In genomic region chr2:96838345-96839287, GRCh38 we compare ENCODE assay signal across 11 cellular contexts. TPM values are rescaled to one million over a fixed set of nuclear protein-coding genes. Genes with fewer than 3 reads are reported as not detected.
DNase-seq lines count a peak whose midpoint lies in the region; ATAC-seq, FAIRE-seq and TF ChIP-seq lines count a peak whose summit lies in the region.
"Had no signal": no experiment of that assay in that cellular context is flagged by ENCODE, and none has a peak within 500 bp of the region (broad histone marks: within the 10 kb centered on the region; RNA-seq: fewer than 3 reads in every experiment).

No MANE protein-coding gene starts in this region.

- peaks cover 7% of the 10 kb centered on the region for H3K36me3 ChIP-seq in CD8-positive, alpha-beta memory T cell (ENCODE audit: insufficient read depth, low read length)

- CTCF ChIA-PET in CD8-positive, alpha-beta memory T cell (lab: Charles Lee) = interaction anchor here (1.0 to 3.4 kb wide), 6 partner anchors 13 to 274 kb away, joined by 3 to 24 read pairs (median 4); partner anchors contain the start of gene ANKRD39

- DNase-seq in CD8-positive, alpha-beta memory T cell = no peak
- DNase-seq in activated T-helper 1 cell treated with anti-CD3 and anti-CD28 coated beads, Interleukin-12 subunit alpha, Interleukin-12 subunit beta, Interleukin-2, Interleukin-4 antibody, amounts not matched to agents 30 ng/mL and 10 ng/mL and 1 ng/mL, durations not matched to agents 14 hours and 24 hours and 36 hours (ENCODE audit: low spot score) = no peak
- no peak for DNase-seq in naive thymus-derived CD8-positive, alpha-beta T cell
- DNase-seq in iPS-NIHi7 (ENCODE audit: extremely low spot score) (no peak), GM10266 (ENCODE audit: extremely low spot score) (no peak), frontal cortex (ENCODE audit: low spot score in 2 of 2) (no peak), glutamatergic neuron (no peak)
- DNase-seq: caudate nucleus had no signal

- H3K9me3 ChIP-seq in CD8-positive, alpha-beta memory T cell (ENCODE audit: low read length) = no peaks in the 10 kb centered on the region
- H3K9me3 ChIP-seq: left ventricle myocardium inferior had no signal

- ATAC-seq in HG02642 (IDR thresholded peaks at IDR 0.05; ENCODE audit: poor library complexity, unreplicated experiment) = peak; percentile 19
- ATAC-seq in naive thymus-derived CD8-positive, alpha-beta T cell = peak in 1 of 2 donors; percentile 6

- H3K4me3 ChIP-seq in CD8-positive, alpha-beta memory T cell (ENCODE audit: low read length) = peak overlapping the region; percentile 53
- H3K4me3 ChIP-seq: left ventricle myocardium inferior had no signal

- peaks cover 0 to 33% (median 4%) of the 10 kb centered on the region in 3 donors for H3K36me3 Mint-ChIP-seq in CD8-positive, alpha-beta memory T cell
- H3K36me3 Mint-ChIP-seq in activated T-helper 1 cell treated with anti-CD3 and anti-CD28 coated beads, Interleukin-12 subunit alpha, Interleukin-12 subunit beta, Interleukin-2, Interleukin-4 antibody, amounts not matched to agents 30 ng/mL and 10 ng/mL and 1 ng/mL, durations not matched to agents 14 hours and 24 hours and 36 hours (ENCODE audit: low read depth) = peaks cover 13% of the 10 kb centered on the region
- H3K36me3 Mint-ChIP-seq in naive thymus-derived CD8-positive, alpha-beta T cell = peaks cover 0 to 20% (median 0%) of the 10 kb centered on the region in 3 donors
- no peaks in the 10 kb centered on the region for H3K36me3 Mint-ChIP-seq in glutamatergic neuron (ENCODE audit: unreplicated experiment)

- peak overlapping the region; percentile 73 to 95 (median 89) for H3K27ac Mint-ChIP-seq in CD8-positive, alpha-beta memory T cell
- peak overlapping the region; percentile 65 for H3K27ac Mint-ChIP-seq in activated T-helper 1 cell treated with anti-CD3 and anti-CD28 coated beads, Interleukin-12 subunit alpha, Interleukin-12 subunit beta, Interleukin-2, Interleukin-4 antibody, amounts not matched to agents 30 ng/mL and 10 ng/mL and 1 ng/mL, durations not matched to agents 14 hours and 24 hours and 36 hours
- H3K27ac Mint-ChIP-seq in naive thymus-derived CD8-positive, alpha-beta T cell = peak overlapping the region in 9 of 10 donors; percentile 46 to 92 (median 80)
- H3K27ac Mint-ChIP-seq in glutamatergic neuron (ENCODE audit: unreplicated experiment) = no peak overlapping the region

- H3K4me3 Mint-ChIP-seq in CD8-positive, alpha-beta memory T cell = peak overlapping the region in 6 of 7 donors; percentile 63 to 86 (median 76)
- H3K4me3 Mint-ChIP-seq in activated T-helper 1 cell treated with anti-CD3 and anti-CD28 coated beads, Interleukin-12 subunit alpha, Interleukin-12 subunit beta, Interleukin-2, Interleukin-4 antibody, amounts not matched to agents 30 ng/mL and 10 ng/mL and 1 ng/mL, durations not matched to agents 14 hours and 24 hours and 36 hours = peak overlapping the region; percentile 45
- H3K4me3 Mint-ChIP-seq in naive thymus-derived CD8-positive, alpha-beta T cell = peak overlapping the region; percentile 13 to 81 (median 74)
- no peak overlapping the region for H3K4me3 Mint-ChIP-seq in glutamatergic neuron (ENCODE audit: unreplicated experiment)

- no peaks in the 10 kb centered on the region for H3K27me3 ChIP-seq in CD8-positive, alpha-beta memory T cell (ENCODE audit: insufficient read depth, low read length, poor library complexity, severe bottlenecking)

- no peaks in the 10 kb centered on the region for H3K27me3 Mint-ChIP-seq in CD8-positive, alpha-beta memory T cell
- H3K27me3 Mint-ChIP-seq in activated T-helper 1 cell treated with anti-CD3 and anti-CD28 coated beads, Interleukin-12 subunit alpha, Interleukin-12 subunit beta, Interleukin-2, Interleukin-4 antibody, amounts not matched to agents 30 ng/mL and 10 ng/mL and 1 ng/mL, durations not matched to agents 14 hours and 24 hours and 36 hours (ENCODE audit: insufficient read depth) = no peaks in the 10 kb centered on the region
- H3K27me3 Mint-ChIP-seq in naive thymus-derived CD8-positive, alpha-beta T cell = no peaks in the 10 kb centered on the region
- H3K27me3 Mint-ChIP-seq in glutamatergic neuron (ENCODE audit: unreplicated experiment) = peaks cover 3% of the 10 kb centered on the region

- H3K4me1 ChIP-seq in CD8-positive, alpha-beta memory T cell (ENCODE audit: insufficient read depth, low read length) = peaks cover 17% of the 10 kb centered on the region

- FAIRE-seq in frontal cortex (lab: Jason Lieb, UNC) = no peak
- FAIRE-seq: D721Med had no signal

- intact Hi-C loops in activated T-helper 1 cell treated with anti-CD3 and anti-CD28 coated beads, Interleukin-12 subunit alpha, Interleukin-12 subunit beta, Interleukin-2, Interleukin-4 antibody, amounts not matched to agents 30 ng/mL and 10 ng/mL and 1 ng/mL, durations not matched to agents 14 hours and 24 hours and 36 hours (cut with micrococcal nuclease) = loop anchor here (2.0 kb wide), 2 partner anchors 16 to 18 kb away; no protein-coding TSS in a partner anchor

- peaks cover 0 to 2% (median 0%) of the 10 kb centered on the region in 5 donors for H3K9me3 Mint-ChIP-seq in CD8-positive, alpha-beta memory T cell
- no peaks in the 10 kb centered on the region for H3K9me3 Mint-ChIP-seq in activated T-helper 1 cell treated with anti-CD3 and anti-CD28 coated beads, Interleukin-12 subunit alpha, Interleukin-12 subunit beta, Interleukin-2, Interleukin-4 antibody, amounts not matched to agents 30 ng/mL and 10 ng/mL and 1 ng/mL, durations not matched to agents 14 hours and 24 hours and 36 hours
- no peaks in the 10 kb centered on the region for H3K9me3 Mint-ChIP-seq in naive thymus-derived CD8-positive, alpha-beta T cell
- H3K9me3 Mint-ChIP-seq in glutamatergic neuron (ENCODE audit: unreplicated experiment) = peaks cover 16% of the 10 kb centered on the region

- H3K27ac ChIP-seq in CD8-positive, alpha-beta memory T cell (ENCODE audit: low read depth, low read length) = no peak overlapping the region
- H3K27ac ChIP-seq: left ventricle myocardium inferior had no signal

- POLR2A ChIA-PET in CD8-positive, alpha-beta memory T cell (lab: Charles Lee) = interaction anchor here (0.7 to 2.4 kb wide), 6 partner anchors 19 to 65 kb away, joined by 3 to 9 read pairs (median 4); partner anchors contain the start of genes ANKRD39 and CNNM3
- POLR2A ChIA-PET in naive thymus-derived CD8-positive, alpha-beta T cell (lab: Charles Lee) = interaction anchor here (0.7 to 3.3 kb wide), 7 partner anchors 10 to 124 kb away, joined by 3 to 32 read pairs (median 3); partner anchors contain the start of genes ANKRD39 and CNNM3

- TF ChIP-seq CTCF in GM10266 (IDR thresholded peaks at IDR 0.05; ENCODE audit: control insufficient read depth, insufficient read depth, low read depth, missing control alignments) = no peak
- TF ChIP-seq CTCF in glutamatergic neuron (IDR thresholded peaks at IDR 0.05; ENCODE audit: partially characterized antibody, unreplicated experiment) = no peak

- peaks cover 13 to 37% (median 17%) of the 10 kb centered on the region in 3 donors for H3K4me1 Mint-ChIP-seq in CD8-positive, alpha-beta memory T cell
- peaks cover 11% of the 10 kb centered on the region for H3K4me1 Mint-ChIP-seq in activated T-helper 1 cell treated with anti-CD3 and anti-CD28 coated beads, Interleukin-12 subunit alpha, Interleukin-12 subunit beta, Interleukin-2, Interleukin-4 antibody, amounts not matched to agents 30 ng/mL and 10 ng/mL and 1 ng/mL, durations not matched to agents 14 hours and 24 hours and 36 hours (ENCODE audit: low read depth)
- H3K4me1 Mint-ChIP-seq in naive thymus-derived CD8-positive, alpha-beta T cell = peaks cover 10 to 27% (median 16%) of the 10 kb centered on the region in 4 donors
- peaks cover 20% of the 10 kb centered on the region for H3K4me1 Mint-ChIP-seq in glutamatergic neuron (ENCODE audit: low read depth, unreplicated experiment)

RNA-seq across cellular contexts. Expression of gene ANKRD23, which starts 5.2 kb away (rescaled TPM):
- 1 to 10 TPM; 3.8 to 3.9 TPM for total RNA-seq in CD8-positive, alpha-beta memory T cell
- 0.47 TPM for polyA plus RNA-seq in CD8-positive, alpha-beta memory T cell
- total RNA-seq in activated T-helper 1 cell treated with anti-CD3 and anti-CD28 coated beads, Interleukin-12 subunit alpha, Interleukin-12 subunit beta, Interleukin-2, Interleukin-4 antibody, amounts not matched to agents 30 ng/mL and 10 ng/mL and 1 ng/mL, durations not matched to agents 14 hours and 24 hours and 36 hours = 8.2 and 8.8 TPM in 2 replicates
- 10 to 100 TPM; 13.1 to 16.2 TPM for total RNA-seq in naive thymus-derived CD8-positive, alpha-beta T cell
- polyA plus RNA-seq in naive thymus-derived CD8-positive, alpha-beta T cell = under 1 TPM; 0.15 to 0.57 (median 0.27) TPM
- total RNA-seq in frontal cortex = 4.1 TPM
- 5.7 TPM for total RNA-seq in glutamatergic neuron (ENCODE audit: unreplicated experiment)

RNA-seq across cellular contexts. Expression of gene ANKRD39, which starts 19.2 kb away (rescaled TPM):
- total RNA-seq in CD8-positive, alpha-beta memory T cell = 10 to 100 TPM; 30.9 to 32.2 TPM
- 29.6 TPM for polyA plus RNA-seq in CD8-positive, alpha-beta memory T cell
- 40.8 and 41.1 TPM in 2 replicates for total RNA-seq in activated T-helper 1 cell treated with anti-CD3 and anti-CD28 coated beads, Interleukin-12 subunit alpha, Interleukin-12 subunit beta, Interleukin-2, Interleukin-4 antibody, amounts not matched to agents 30 ng/mL and 10 ng/mL and 1 ng/mL, durations not matched to agents 14 hours and 24 hours and 36 hours
- 10 to 100 TPM; 13.5 to 14.2 TPM for total RNA-seq in naive thymus-derived CD8-positive, alpha-beta T cell
- polyA plus RNA-seq in naive thymus-derived CD8-positive, alpha-beta T cell = 10 to 100 TPM; 12.2 to 18.7 (median 16.2) TPM
- total RNA-seq in frontal cortex = 5.7 TPM
- 25.7 TPM for total RNA-seq in glutamatergic neuron (ENCODE audit: unreplicated experiment)

RNA-seq across cellular contexts. Expression of gene CNNM3, which starts 22.5 kb away (rescaled TPM):
- total RNA-seq in CD8-positive, alpha-beta memory T cell = 10 to 100 TPM; 32.6 to 36.6 TPM
- 13.0 TPM for polyA plus RNA-seq in CD8-positive, alpha-beta memory T cell
- 26.1 and 31.4 TPM in 2 replicates for total RNA-seq in activated T-helper 1 cell treated with anti-CD3 and anti-CD28 coated beads, Interleukin-12 subunit alpha, Interleukin-12 subunit beta, Interleukin-2, Interleukin-4 antibody, amounts not matched to agents 30 ng/mL and 10 ng/mL and 1 ng/mL, durations not matched to agents 14 hours and 24 hours and 36 hours
- 10 to 100 TPM; 40.0 to 41.1 TPM for total RNA-seq in naive thymus-derived CD8-positive, alpha-beta T cell
- 10 to 100 TPM in 2 of 3 donors, 1 to 10 TPM in 1; 2.8 to 12.0 (median 11.4) TPM for polyA plus RNA-seq in naive thymus-derived CD8-positive, alpha-beta T cell
- 11.8 TPM for total RNA-seq in frontal cortex
- total RNA-seq in glutamatergic neuron (ENCODE audit: unreplicated experiment) = 22.3 TPM

RNA-seq across cellular contexts. Expression of gene SEMA4C, which starts 31.3 kb away (rescaled TPM):
- 10 to 100 TPM; 16.6 to 18.7 TPM for total RNA-seq in CD8-positive, alpha-beta memory T cell
- 7.1 TPM for polyA plus RNA-seq in CD8-positive, alpha-beta memory T cell
- total RNA-seq in activated T-helper 1 cell treated with anti-CD3 and anti-CD28 coated beads, Interleukin-12 subunit alpha, Interleukin-12 subunit beta, Interleukin-2, Interleukin-4 antibody, amounts not matched to agents 30 ng/mL and 10 ng/mL and 1 ng/mL, durations not matched to agents 14 hours and 24 hours and 36 hours = 18.7 and 20.6 TPM in 2 replicates
- 10 to 100 TPM; 35.6 to 38.6 TPM for total RNA-seq in naive thymus-derived CD8-positive, alpha-beta T cell
- polyA plus RNA-seq in naive thymus-derived CD8-positive, alpha-beta T cell = 1 to 10 TPM; 1.9 to 2.8 (median 2.2) TPM
- total RNA-seq in frontal cortex = 52.6 TPM
- total RNA-seq in glutamatergic neuron (ENCODE audit: unreplicated experiment) = 119 TPM
